In genomic region chr12:62130400-62130799, GRCh38 we compare ENCODE assay signal across 29 cellular contexts.
"Had no signal": no experiment of that assay in that cellular context is flagged by ENCODE, and none has a peak within 500 bp of the region (broad histone marks: within the 10 kb centered on the region; RNA-seq: fewer than 3 reads in every experiment).

No MANE protein-coding gene starts in this region.

- DNase-seq: colonic mucosa; cortex of kidney; effector CD8-positive, alpha-beta T cell; effector memory CD8-positive, alpha-beta T cell; endodermal cell; erythroblast; esophagus squamous epithelium; foreskin fibroblast; foreskin melanocyte; gastrocnemius medialis; glutamatergic neuron; head of caudate nucleus; heart right ventricle; hippocampal formation; left cardiac atrium; left lung; left ventricle myocardium superior; mammary epithelial cell; mesendoderm; midbrain; naive thymus-derived CD4-positive, alpha-beta T cell had no signal

- ATAC-seq: effector memory CD8-positive, alpha-beta T cell; esophagus mucosa; gastrocnemius medialis; heart right ventricle; left cardiac atrium; left lung; left ventricle myocardium superior; naive thymus-derived CD4-positive, alpha-beta T cell had no signal

- H3K4me3 Mint-ChIP-seq: dendritic cell treated with granulocyte-macrophage colony-stimulating factor and Interleukin-4, amounts not matched to agents 40 ng/mL and 50 ng/mL, for 4 days; effector memory CD8-positive, alpha-beta T cell; endodermal cell; memory B cell; naive thymus-derived CD4-positive, alpha-beta T cell had no signal

- H3K27me3 ChIP-seq: colonic mucosa, esophagus squamous epithelium, gastrocnemius medialis, heart right ventricle, left lung had no signal

- H3K27ac Mint-ChIP-seq: dendritic cell treated with granulocyte-macrophage colony-stimulating factor and Interleukin-4, amounts not matched to agents 40 ng/mL and 50 ng/mL, for 4 days; effector memory CD8-positive, alpha-beta T cell; endodermal cell; memory B cell; naive thymus-derived CD4-positive, alpha-beta T cell had no signal

- H3K27ac ChIP-seq: colonic mucosa, epithelial cell of prostate, esophagus squamous epithelium, gastrocnemius medialis, heart right ventricle, left lung had no signal

- H3K9me3 Mint-ChIP-seq: dendritic cell treated with granulocyte-macrophage colony-stimulating factor and Interleukin-4, amounts not matched to agents 40 ng/mL and 50 ng/mL, for 4 days; effector memory CD8-positive, alpha-beta T cell; endodermal cell; memory B cell; naive thymus-derived CD4-positive, alpha-beta T cell had no signal

- H3K36me3 ChIP-seq: colonic mucosa, esophagus squamous epithelium, gastrocnemius medialis, heart right ventricle, left lung had no signal

- H3K27me3 Mint-ChIP-seq: effector memory CD8-positive, alpha-beta T cell had no signal

- H3K9me3 ChIP-seq: colonic mucosa, esophagus squamous epithelium, gastrocnemius medialis, heart right ventricle, left lung had no signal

- H3K4me1 Mint-ChIP-seq: memory B cell had no signal

- H3K4me3 ChIP-seq: colonic mucosa, esophagus squamous epithelium, gastrocnemius medialis, heart right ventricle, left lung, lung had no signal

- FAIRE-seq: endometrium, islet of Langerhans, keratinocyte had no signal

- H3K4me1 ChIP-seq: colonic mucosa, esophagus squamous epithelium, gastrocnemius medialis, heart right ventricle had no signal

- H3K36me3 Mint-ChIP-seq: memory B cell; naive thymus-derived CD4-positive, alpha-beta T cell had no signal
